Comparison of ENCODE assay signal across 8 cellular contexts in genomic region chr4:47032405-47033106, GRCh38. TPM values are rescaled to one million over a fixed set of nuclear protein-coding genes. Genes with fewer than 3 reads are reported as not detected.
DNase-seq lines count a peak whose midpoint lies in the region; ATAC-seq lines count a peak whose summit lies in the region.

No MANE protein-coding gene starts in this region.

- peak overlapping the region; percentile 68 for H3K4me3 Mint-ChIP-seq in activated naive CD4-positive, alpha-beta T cell treated with anti-CD3 and anti-CD28 coated beads, Interleukin-2, amount 10 ng/mL, durations not matched to agents 7 days and 5 days

- H3K4me1 ChIP-seq in neuron (ENCODE audit: insufficient read depth, low read length) (peaks cover 7% of the 10 kb centered on the region), aorta (ENCODE audit: control insufficient read depth in 1 of 2, insufficient read depth in 2 of 2, low read length in 2 of 2) (no peaks in the 10 kb centered on the region)

- peak; percentile 22 for DNase-seq in CD1c-positive myeloid dendritic cell (ENCODE audit: extremely low spot score)
- DNase-seq in NCI-H774 (lab: John Stamatoyannopoulos, UW), result peak; percentile 71
- DNase-seq in activated naive CD4-positive, alpha-beta T cell treated with anti-CD3 and anti-CD28 coated beads, Interleukin-2, amount 10 ng/mL, durations not matched to agents 7 days and 5 days, result peak; percentile 65
- DNase-seq in germinal center (ENCODE audit: low spot score), result peak; percentile 31
- DNase-seq in aorta, result peak in 1 of 2 donors; percentile 82

- H3K27ac ChIP-seq in aorta (ENCODE audit: low read depth in 1 of 2, low read length in 2 of 2), result no peak overlapping the region

- WGBS in aorta, 2 donors, result 2% methylated on average over 47 of the region's 47 CpGs

- H3K9me3 ChIP-seq in neuron (ENCODE audit: low read length) (no peaks in the 10 kb centered on the region), aorta (ENCODE audit: control insufficient read depth, low read length) (no peaks in the 10 kb centered on the region)

- H3K4me3 ChIP-seq in neuron (ENCODE audit: low read length) (peak overlapping the region; percentile 52), aorta (ENCODE audit: low read length in 2 of 2) (no peak overlapping the region)

- no peaks in the 10 kb centered on the region for H3K9me3 Mint-ChIP-seq in activated naive CD4-positive, alpha-beta T cell treated with anti-CD3 and anti-CD28 coated beads, Interleukin-2, amount 10 ng/mL, durations not matched to agents 7 days and 5 days

- peak; percentile 91 for ATAC-seq in GM19035 (IDR thresholded peaks at IDR 0.05; ENCODE audit: unreplicated experiment)
- peak; percentile 97 for ATAC-seq in HG03159 (IDR thresholded peaks at IDR 0.05; ENCODE audit: unreplicated experiment)
- ATAC-seq in aorta (ENCODE audit: low FRiP score), result peak; percentile 71

- no peaks in the 10 kb centered on the region for H3K36me3 Mint-ChIP-seq in activated naive CD4-positive, alpha-beta T cell treated with anti-CD3 and anti-CD28 coated beads, Interleukin-2, amount 10 ng/mL, durations not matched to agents 7 days and 5 days

- H3K4me1 Mint-ChIP-seq in activated naive CD4-positive, alpha-beta T cell treated with anti-CD3 and anti-CD28 coated beads, Interleukin-2, amount 10 ng/mL, durations not matched to agents 7 days and 5 days, result peaks cover 21% of the 10 kb centered on the region

- peaks cover 26% of the 10 kb centered on the region for H3K27me3 Mint-ChIP-seq in activated naive CD4-positive, alpha-beta T cell treated with anti-CD3 and anti-CD28 coated beads, Interleukin-2, amount 10 ng/mL, durations not matched to agents 7 days and 5 days

- CTCF ChIA-PET in activated naive CD4-positive, alpha-beta T cell treated with anti-CD3 and anti-CD28 coated beads, Interleukin-2, amount 10 ng/mL, durations not matched to agents 7 days and 5 days (lab: Charles Lee), result interaction anchor here (1.1 to 1.5 kb wide), 3 partner anchors 90 to 184 kb away, joined by 3 to 5 read pairs (median 4); no protein-coding TSS in a partner anchor

- H3K27ac Mint-ChIP-seq in activated naive CD4-positive, alpha-beta T cell treated with anti-CD3 and anti-CD28 coated beads, Interleukin-2, amount 10 ng/mL, durations not matched to agents 7 days and 5 days, result no peak overlapping the region

- peak overlapping the region; percentile 36 for H2AFZ ChIP-seq in neuron (ENCODE audit: low read depth, low read length)

- H3K36me3 ChIP-seq in neuron (ENCODE audit: insufficient read depth, low read length), result no peaks in the 10 kb centered on the region
- H3K36me3 ChIP-seq in aorta (ENCODE audit: control insufficient read depth in 1 of 2, insufficient read depth in 2 of 2, low read length in 1 of 2), result no peaks in the 10 kb centered on the region

- intact Hi-C loops in aorta (cut with DNase I), result loop anchor here (10.0 kb wide), 2 partner anchors 98 to 188 kb away; no protein-coding TSS in a partner anchor

- H3K27me3 ChIP-seq in neuron (ENCODE audit: insufficient read depth, low read length) (peaks cover 20% of the 10 kb centered on the region), aorta (ENCODE audit: control insufficient read depth in 1 of 2, insufficient read depth in 2 of 2, low read length in 1 of 2) (no peaks in the 10 kb centered on the region)

RNA-seq across cellular contexts. Expression of gene GABRB1, which starts 1.2 kb away (rescaled TPM):
- total RNA-seq in aorta, result under 1 TPM in 1 of 2 donors, not detected in 1; 0.71 TPM
- polyA plus RNA-seq in aorta, result not detected

RNA-seq across cellular contexts. Expression of gene GABRA4, which starts 39.2 kb away (rescaled TPM):
- total RNA-seq in aorta, result under 1 TPM; 0.19 to 0.66 TPM
- polyA plus RNA-seq in aorta, result under 1 TPM in 1 of 2 donors, not detected in 1; 0.72 TPM
